In the genomic region with DNA sequence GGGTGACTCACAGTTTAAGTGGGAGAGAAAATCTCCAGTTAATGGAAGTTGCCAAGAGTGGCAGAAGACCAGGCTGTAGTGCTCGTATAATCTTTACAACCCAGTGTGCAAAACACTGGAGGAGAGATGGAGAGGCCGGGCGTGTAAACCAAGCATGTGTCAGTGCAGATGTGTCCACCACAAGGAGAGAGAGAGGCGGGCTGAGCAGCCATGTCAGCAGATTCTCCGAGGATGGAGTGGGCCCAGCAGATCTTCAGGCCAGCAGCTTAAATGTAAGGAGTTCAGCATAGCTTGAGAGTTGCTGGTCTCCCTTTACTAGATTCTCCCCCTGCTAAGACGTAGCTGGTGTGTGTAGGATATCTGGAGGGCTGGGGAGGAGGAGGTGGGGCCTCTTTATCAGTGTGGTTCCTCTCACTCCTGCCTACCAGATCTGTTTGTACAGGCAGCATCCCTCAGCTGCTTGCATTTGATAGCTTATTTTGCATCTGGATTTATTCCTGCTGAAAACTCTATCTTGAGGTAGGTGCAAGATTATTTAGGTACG, we compare ENCODE assay signal across 18 cellular contexts. TPM values are rescaled to one million over a fixed set of nuclear protein-coding genes. Genes with fewer than 3 reads are reported as not detected.
DNase-seq lines count a peak whose midpoint lies in the region; ATAC-seq and TF ChIP-seq lines count a peak whose summit lies in the region.
"Had no signal": no experiment of that assay in that cellular context is flagged by ENCODE, and none has a peak within 500 bp of the region (broad histone marks: within the 10 kb centered on the region; RNA-seq: fewer than 3 reads in every experiment).

No MANE protein-coding gene starts in this region.

- no peak overlapping the region for H3K27ac Mint-ChIP-seq in T-helper 17 cell

- H3K27me3 Mint-ChIP-seq in T-helper 17 cell, result no peaks in the 10 kb centered on the region

- CTCF ChIA-PET in A673 (lab: Charles Lee), result no interaction called here

- H3K4me1 Mint-ChIP-seq in T-helper 17 cell, result peaks cover 15% of the 10 kb centered on the region

- H3K27ac ChIP-seq in SJSA1 (peak overlapping the region; percentile 93), parathyroid adenoma (no peak overlapping the region), SJCRH30 (no peak overlapping the region), A673 (ENCODE audit: low read depth, low read length, poor library complexity, severe bottlenecking) (no peak overlapping the region)
- H3K27ac ChIP-seq: adrenal gland, BLaER1, left lung, suprapubic skin had no signal

- no peaks in the 10 kb centered on the region; the same call in 1 of the 2 replicates for H3K9me3 ChIP-seq in SJSA1 (replicated peaks)
- H3K9me3 ChIP-seq in parathyroid adenoma (ENCODE audit: control insufficient read depth, low read length), result no peaks in the 10 kb centered on the region
- H3K9me3 ChIP-seq in SJCRH30 (replicated peaks), result no peaks in the 10 kb centered on the region
- H3K9me3 ChIP-seq in A673 (ENCODE audit: low read depth, low read length, poor library complexity, severe bottlenecking), result no peaks in the 10 kb centered on the region
- H3K9me3 ChIP-seq in T-helper 17 cell (ENCODE audit: control insufficient read depth, low read length, poor library complexity, severe bottlenecking), result no peaks in the 10 kb centered on the region
- H3K9me3 ChIP-seq: adrenal gland, HAP-1, left lung, suprapubic skin had no signal

- H3K36me3 Mint-ChIP-seq in T-helper 17 cell (ENCODE audit: low read depth), result peaks cover 8% of the 10 kb centered on the region

- no peak overlapping the region for H3K9ac ChIP-seq in parathyroid adenoma
- H3K9ac ChIP-seq: BLaER1 had no signal

- peak; percentile 33 for DNase-seq in AG20443 (ENCODE audit: low spot score)
- DNase-seq in SJSA1 (ENCODE audit: low read depth in 1 of 2, low spot score in 2 of 2), result peak in 1 of 2 experiments; percentile 44
- peak; percentile 86 to 95 for DNase-seq in erythroblast (lab: John Stamatoyannopoulos, UW)
- DNase-seq in SJCRH30, result no peak
- no peak for DNase-seq in NCI-H1694 treated with DMSO at 0.1 percent for 48 hours (lab: John Stamatoyannopoulos, UW)
- no peak for DNase-seq in A673 (ENCODE audit: low spot score)
- DNase-seq in T-helper 17 cell, result no peak
- DNase-seq: activated CD4-positive, alpha-beta T cell treated with anti-CD3 and anti-CD28 coated beads, Interleukin-2, amount 50 U/mL, for 4 hours; activated T-cell treated with anti-CD3 and anti-CD28 coated beads, Interleukin-2, amount 50 U/mL, for 72 hours; adrenal gland; cortex of kidney; DND-41; left lung had no signal

- ATAC-seq in T-helper 17 cell, result no peak
- ATAC-seq: esophagus mucosa, left lung had no signal

- no peak overlapping the region for H3K4me2 ChIP-seq in parathyroid adenoma (ENCODE audit: low read length)
- H3K4me2 ChIP-seq: BLaER1 had no signal

- H3K4me3 ChIP-seq in SJSA1 (no peak overlapping the region), parathyroid adenoma (ENCODE audit: low read depth, low read length) (no peak overlapping the region), SJCRH30 (no peak overlapping the region), A673 (ENCODE audit: low read depth, low read length, poor library complexity, severe bottlenecking) (no peak overlapping the region)
- H3K4me3 ChIP-seq: adrenal gland, BLaER1, HAP-1, left lung, suprapubic skin had no signal

- H2AFZ ChIP-seq in parathyroid adenoma, result peak overlapping the region; percentile 41

- H3K4me1 ChIP-seq in SJSA1 (replicated peaks) (peaks cover 53% of the 10 kb centered on the region), parathyroid adenoma (peaks cover 10% of the 10 kb centered on the region), SJCRH30 (0 out of 2 replicates have a peak, but pooled peaks cover 5% of the 10 kb centered on the region), A673 (ENCODE audit: insufficient read depth, low read length, poor library complexity, severe bottlenecking) (no peaks in the 10 kb centered on the region)
- H3K4me1 ChIP-seq: adrenal gland, BLaER1, HAP-1, left lung had no signal

- H3K27me3 ChIP-seq in SJSA1 (replicated peaks) (no peaks in the 10 kb centered on the region), parathyroid adenoma (ENCODE audit: control insufficient read depth, insufficient read depth, low read length) (no peaks in the 10 kb centered on the region), SJCRH30 (no peaks in the 10 kb centered on the region), A673 (replicated peaks; ENCODE audit: insufficient read depth, low read depth, low read length, poor library complexity) (no peaks in the 10 kb centered on the region)
- H3K27me3 ChIP-seq: adrenal gland, BLaER1, left lung, suprapubic skin had no signal

- intact Hi-C loops in A673 (cut with micrococcal nuclease; ENCODE audit: unreplicated experiment), result no loop called here

- BruUV-seq in A673 (replicated peaks; lab: Mats Ljungman, UMichigan), result no TSS peak

- POLR2A ChIA-PET in A673 (lab: Charles Lee; ENCODE audit: low non-redundant PET), result no interaction called here

- H3K79me2 ChIP-seq in parathyroid adenoma, result peaks cover 8% of the 10 kb centered on the region

- TF ChIP-seq CTCF in parathyroid adenoma (IDR thresholded peaks at IDR 0.05) (no peak), A673 (conservative IDR thresholded peaks at IDR 0.05; ENCODE audit: low read depth, low read length) (no peak)

- H3K4me3 Mint-ChIP-seq in T-helper 17 cell, result no peak overlapping the region
- H3K4me3 Mint-ChIP-seq: activated T-cell treated with anti-CD3 and anti-CD28 coated beads, Interleukin-2, amount 50 U/mL, for 72 hours had no signal

- no peak for TF ChIP-seq POLR2A in erythroblast (IDR thresholded peaks at IDR 0.05; ENCODE audit: low read length)

- peaks cover 17% of the 10 kb centered on the region for H3K36me3 ChIP-seq in SJSA1
- no peaks in the 10 kb centered on the region for H3K36me3 ChIP-seq in parathyroid adenoma (ENCODE audit: control insufficient read depth, insufficient read depth, low read length)
- H3K36me3 ChIP-seq in SJCRH30, result peaks cover 10% of the 10 kb centered on the region; the same call in 1 of the 2 replicates
- H3K36me3 ChIP-seq in A673 (ENCODE audit: insufficient read depth, low read length, poor library complexity, severe bottlenecking), result no peaks in the 10 kb centered on the region
- H3K36me3 ChIP-seq: adrenal gland, HAP-1 had no signal

RNA-seq across cellular contexts. Expression of gene BPGM, which starts 13.7 kb away (rescaled TPM):
- 43.7 and 45.4 TPM in 2 replicates for total RNA-seq in SJSA1 (2014; rRNA removed; shearing (Covaris generic))
- total RNA-seq in SJCRH30 (2014; rRNA removed; shearing (Covaris generic)), result 18.8 and 20.6 TPM in 2 replicates
- total RNA-seq in A673 (2021), result 13.8 and 14.0 TPM in 2 replicates
- 10 to 100 TPM in 1 of 2 donors, 1 to 10 TPM in 1; 9.9 to 13.7 TPM for total RNA-seq in T-helper 17 cell

Comparison
In these comparisons a context has a peak if more than half of its experiments do, and no peak if none do; other contexts are left out.
1. DNase-seq: peak in AG20443 (single experiment) and erythroblast (2 of 2); none in SJCRH30 (0 of 2), NCI-H1694 treated with DMSO at 0.1 percent for 48 hours (single experiment), A673 (single experiment) and T-helper 17 cell (0 of 3).